In the genomic region with DNA sequence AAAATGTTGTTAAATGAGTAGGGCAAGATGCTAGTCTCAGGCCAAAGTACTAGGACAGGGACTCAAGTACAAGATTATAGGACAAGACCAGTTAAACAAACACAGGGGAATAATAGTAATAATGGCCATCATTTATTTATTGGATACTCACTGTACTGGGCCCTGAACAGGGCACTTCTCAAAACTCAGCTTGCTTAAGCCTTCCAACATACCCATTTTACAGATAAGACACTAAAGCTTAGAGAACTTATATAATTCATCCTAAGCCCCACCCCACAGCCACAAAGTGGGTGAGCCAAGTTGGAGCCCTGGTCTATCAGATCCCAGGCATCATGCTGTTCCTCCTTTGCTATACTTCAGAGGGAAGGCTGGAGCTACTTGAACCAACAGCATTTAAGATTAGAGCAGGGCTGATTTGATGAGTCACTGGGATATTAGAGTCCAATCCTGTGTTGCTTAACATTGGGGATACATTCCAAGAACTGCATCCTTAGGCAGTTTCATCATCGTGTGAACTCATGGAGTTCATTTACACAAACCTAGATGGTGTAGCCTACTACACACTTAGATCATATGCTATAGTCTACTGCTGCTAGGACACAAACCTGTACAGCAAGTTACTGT, we compare ENCODE assay signal across 12 cellular contexts.
DNase-seq lines count a peak whose midpoint lies in the region; ATAC-seq and TF ChIP-seq lines count a peak whose summit lies in the region.
"Had no signal": no experiment of that assay in that cellular context is flagged by ENCODE, and none has a peak within 500 bp of the region (broad histone marks: within the 10 kb centered on the region; RNA-seq: fewer than 3 reads in every experiment).

No MANE protein-coding gene starts in this region.

- H3K27ac Mint-ChIP-seq in naive thymus-derived CD4-positive, alpha-beta T cell, result no peak overlapping the region
- H3K27ac Mint-ChIP-seq: activated CD4-positive, alpha-beta memory T cell treated with anti-CD3 and anti-CD28 coated beads for 36 hours had no signal

- intact Hi-C loops in sciatic nerve (cut with DNase I), result no loop called here
- intact Hi-C loops in naive thymus-derived CD4-positive, alpha-beta T cell (cut with micrococcal nuclease), result no loop called here

- peaks cover 0 to 2% (median 0%) of the 10 kb centered on the region in 11 donors for H3K9me3 Mint-ChIP-seq in naive thymus-derived CD4-positive, alpha-beta T cell
- H3K9me3 Mint-ChIP-seq: neural crest cell had no signal

- TF ChIP-seq CTCF in fibroblast of pulmonary artery (IDR thresholded peaks at IDR 0.05; ENCODE audit: low read length, missing control alignments), result no peak

- DNase-seq in GM04503 (ENCODE audit: low read depth) (peak; percentile 92), RKO (ENCODE audit: low spot score) (peak; percentile 85), fibroblast of pulmonary artery (ENCODE audit: low read depth) (peak; percentile 98), sciatic nerve (ENCODE audit: low spot score) (no peak), NCI-H146 (lab: John Stamatoyannopoulos, UW) (no peak), NCI-H146 treated with DMSO at 0.1 percent for 48 hours (lab: John Stamatoyannopoulos, UW; ENCODE audit: unreplicated experiment) (no peak)
- DNase-seq in naive thymus-derived CD4-positive, alpha-beta T cell, result no peak
- DNase-seq: activated CD4-positive, alpha-beta memory T cell treated with anti-CD3 and anti-CD28 coated beads for 36 hours; DND-41; NCI-H2081 treated with DMSO at 0.1 percent for 48 hours had no signal

- POLR2A ChIA-PET in naive thymus-derived CD4-positive, alpha-beta T cell (lab: Charles Lee), result no interaction called here

- no peaks in the 10 kb centered on the region for H3K4me1 Mint-ChIP-seq in naive thymus-derived CD4-positive, alpha-beta T cell

- no peak overlapping the region for H3K4me3 ChIP-seq in fibroblast of pulmonary artery (replicated peaks; ENCODE audit: low read depth, low read length)
- no peak overlapping the region for H3K4me3 ChIP-seq in naive thymus-derived CD4-positive, alpha-beta T cell (ENCODE audit: low read length)

- H3K9me3 ChIP-seq in naive thymus-derived CD4-positive, alpha-beta T cell (ENCODE audit: control insufficient read depth in 2 of 3, low read length in 3 of 3), result no peaks in the 10 kb centered on the region

- no peaks in the 10 kb centered on the region for H3K4me1 ChIP-seq in naive thymus-derived CD4-positive, alpha-beta T cell (ENCODE audit: control insufficient read depth in 2 of 2, insufficient read depth in 2 of 2, low read length in 2 of 2)

- ATAC-seq in sciatic nerve, result peak; percentile 76
- no peak for ATAC-seq in naive thymus-derived CD4-positive, alpha-beta T cell
- no peak for ATAC-seq in HG03342 (IDR thresholded peaks at IDR 0.05; ENCODE audit: unreplicated experiment)

- no peaks in the 10 kb centered on the region for H3K36me3 ChIP-seq in naive thymus-derived CD4-positive, alpha-beta T cell (ENCODE audit: control insufficient read depth in 2 of 3, insufficient read depth in 3 of 3, low read length in 3 of 3)

- CTCF ChIA-PET in naive thymus-derived CD4-positive, alpha-beta T cell (lab: Charles Lee), result no interaction called here

- H3K27me3 Mint-ChIP-seq in naive thymus-derived CD4-positive, alpha-beta T cell, result peaks cover 0 to 12% (median 9%) of the 10 kb centered on the region in 5 donors
- H3K27me3 Mint-ChIP-seq: activated CD4-positive, alpha-beta memory T cell treated with anti-CD3 and anti-CD28 coated beads for 36 hours had no signal

- no peak overlapping the region for H3K27ac ChIP-seq in naive thymus-derived CD4-positive, alpha-beta T cell (ENCODE audit: low read depth, low read length)

- no peaks in the 10 kb centered on the region for H3K27me3 ChIP-seq in naive thymus-derived CD4-positive, alpha-beta T cell (ENCODE audit: control insufficient read depth in 2 of 2, insufficient read depth in 2 of 2, low read length in 2 of 2)

- H3K36me3 Mint-ChIP-seq in naive thymus-derived CD4-positive, alpha-beta T cell, result no peaks in the 10 kb centered on the region
- H3K36me3 Mint-ChIP-seq: activated CD4-positive, alpha-beta memory T cell treated with anti-CD3 and anti-CD28 coated beads for 36 hours had no signal

- H3K4me3 Mint-ChIP-seq in naive thymus-derived CD4-positive, alpha-beta T cell, result no peak overlapping the region
- H3K4me3 Mint-ChIP-seq: activated CD4-positive, alpha-beta memory T cell treated with anti-CD3 and anti-CD28 coated beads for 36 hours; neural crest cell had no signal

Comparison
In these comparisons a context has a peak if more than half of its experiments do, and no peak if none do; other contexts are left out.
1. DNase-seq: peak in GM04503 (single experiment), RKO (single experiment) and fibroblast of pulmonary artery (single experiment); none in sciatic nerve (single experiment), naive thymus-derived CD4-positive, alpha-beta T cell (0 of 9), NCI-H146 (single experiment) and NCI-H146 treated with DMSO at 0.1 percent for 48 hours (single experiment).